Comparison of ENCODE assay signal across 8 cellular contexts in the genomic region with DNA sequence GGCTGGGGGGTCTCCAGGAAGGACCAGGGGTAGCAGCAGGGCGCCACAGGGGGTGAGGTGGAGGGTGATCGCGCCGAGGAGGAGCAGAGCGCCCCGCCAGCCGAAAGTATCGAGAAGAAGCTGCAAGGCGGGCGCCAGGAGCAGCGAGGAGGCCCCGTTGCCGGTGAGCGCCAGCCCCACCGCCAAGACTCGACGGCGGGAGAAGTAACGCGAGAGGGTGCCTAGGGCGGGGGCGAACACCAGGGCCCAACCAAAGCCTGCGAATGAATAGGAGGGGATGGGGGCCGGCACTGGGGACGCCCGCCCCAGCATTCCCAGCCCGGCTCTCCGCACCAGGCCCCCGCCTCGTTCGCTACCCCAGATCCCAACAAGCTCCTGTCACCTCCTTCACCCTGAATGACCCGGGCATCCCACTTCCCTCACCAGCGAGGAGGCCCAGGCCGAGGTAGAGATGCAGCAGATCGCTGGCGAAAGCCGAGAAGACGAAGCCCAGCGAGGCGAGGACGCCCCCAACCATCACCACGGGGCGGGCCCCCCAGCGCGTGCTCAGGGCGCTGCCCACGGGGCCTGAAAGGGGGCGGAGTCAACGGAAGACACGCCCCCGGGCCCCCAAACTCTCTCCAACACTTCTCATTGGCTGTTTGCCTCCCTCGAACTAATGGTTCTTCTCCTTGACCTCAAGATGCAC. TPM values are rescaled to one million over a fixed set of nuclear protein-coding genes. Genes with fewer than 3 reads are reported as not detected.
DNase-seq lines count a peak whose midpoint lies in the region; ATAC-seq and TF ChIP-seq lines count a peak whose summit lies in the region.

No MANE protein-coding gene starts in this region.

- H3K27me3 Mint-ChIP-seq in T-helper 17 cell, result no peaks in the 10 kb centered on the region
- peaks cover 30% of the 10 kb centered on the region for H3K27me3 Mint-ChIP-seq in nephron progenitor cell (ENCODE audit: low read depth, poor library complexity)

- H3K4me3 Mint-ChIP-seq in T-helper 17 cell (peak overlapping the region; percentile 86), nephron progenitor cell (peak overlapping the region; percentile 64)

- ATAC-seq in T-helper 17 cell (peak; percentile 29), GM19467 (IDR thresholded peaks at IDR 0.05; ENCODE audit: unreplicated experiment) (no peak)

- TF ChIP-seq CTCF in AG09309 (IDR thresholded peaks at IDR 0.05; ENCODE audit: control insufficient read depth, insufficient read depth, low read depth, low read length, missing control alignments), result no peak
- TF ChIP-seq CTCF in nephron progenitor cell (IDR thresholded peaks at IDR 0.05), result no peak
- TF ChIP-seq CTCF in RWPE1 (conservative IDR thresholded peaks at IDR 0.05; ENCODE audit: low read depth), result no peak

- H3K9me3 Mint-ChIP-seq in nephron progenitor cell, result no peaks in the 10 kb centered on the region

- DNase-seq in AG09309 (ENCODE audit: low read depth) (no peak), T-helper 17 cell (peak; percentile 26 to 40 (median 33)), nephron progenitor cell (peak; percentile 44), mesenteric fat pad (ENCODE audit: low spot score) (no peak), RWPE1 (ENCODE audit: low spot score) (no peak), NCI-H1694 treated with DMSO at 0.1 percent for 48 hours (lab: John Stamatoyannopoulos, UW) (no peak)
- peak; percentile 29 for DNase-seq in effector CD4-positive, alpha-beta T cell

- H3K4me1 Mint-ChIP-seq in T-helper 17 cell, result peaks cover 38% of the 10 kb centered on the region
- peaks cover 63% of the 10 kb centered on the region for H3K4me1 Mint-ChIP-seq in nephron progenitor cell

- H3K36me3 Mint-ChIP-seq in T-helper 17 cell (ENCODE audit: low read depth) (no peaks in the 10 kb centered on the region), nephron progenitor cell (ENCODE audit: low read depth) (no peaks in the 10 kb centered on the region)

- H3K27ac ChIP-seq in RWPE1, result no peak overlapping the region

- no peaks in the 10 kb centered on the region for H3K9me3 ChIP-seq in T-helper 17 cell (ENCODE audit: control insufficient read depth, low read length, poor library complexity, severe bottlenecking)

- CTCF ChIA-PET in RWPE1 (lab: Yijun Ruan, JAX), result interaction anchor here (0.6 kb wide), 1 partner anchor 245 kb away, joined by 3 read pairs; no protein-coding TSS in a partner anchor

- POLR2A ChIA-PET in RWPE1 (lab: Yijun Ruan, JAX; ENCODE audit: low non-redundant PET), result no interaction called here

- H3K27ac Mint-ChIP-seq in T-helper 17 cell (peak overlapping the region; percentile 78), nephron progenitor cell (no peak overlapping the region)

- peak overlapping the region; percentile 50 for H3K4me3 ChIP-seq in AG09309 (ENCODE audit: control insufficient read depth, low read depth, low read length)

RNA-seq across cellular contexts. Expression of gene SLC16A11, which starts 1.2 kb away (rescaled TPM):
- total RNA-seq in T-helper 17 cell, result under 1 TPM in 1 of 2 donors, not detected in 1; 0.40 TPM
- total RNA-seq in mesenteric fat pad, result 0.84 TPM

RNA-seq across cellular contexts. Expression of gene SLC16A13, which starts 6.8 kb away (rescaled TPM):
- total RNA-seq in T-helper 17 cell (1 to 10 TPM; 3.3 to 4.6 TPM), mesenteric fat pad (2.9 TPM)

RNA-seq across cellular contexts. Expression of gene BCL6B, which starts 19.8 kb away (rescaled TPM):
- total RNA-seq in T-helper 17 cell (under 1 TPM in 1 of 2 donors, not detected in 1; 0.17 TPM), mesenteric fat pad (32.2 TPM)

RNA-seq across cellular contexts. Expression of gene RNASEK, which starts 30.2 kb away (rescaled TPM):
- 100 to 1,000 TPM; 141 to 150 TPM for total RNA-seq in T-helper 17 cell
- 243 TPM for total RNA-seq in mesenteric fat pad

RNA-seq across cellular contexts. Expression of gene CLEC10A, which starts 37.4 kb away (rescaled TPM):
- total RNA-seq in T-helper 17 cell (1 to 10 TPM in 1 of 2 donors, under 1 TPM in 1; 0.40 to 7.1 TPM), mesenteric fat pad (20.6 TPM)

Comparison
In these comparisons a context has a peak if more than half of its experiments do, and no peak if none do; other contexts are left out.
1. DNase-seq: peak in T-helper 17 cell (3 of 3), effector CD4-positive, alpha-beta T cell (single experiment) and nephron progenitor cell (single experiment); none in AG09309 (single experiment), mesenteric fat pad (single experiment), RWPE1 (single experiment) and NCI-H1694 treated with DMSO at 0.1 percent for 48 hours (single experiment).
2. RNA of gene BCL6B, which starts 19.8 kb away (total RNA-seq): 32.2 TPM in mesenteric fat pad (single experiment); 0.17 TPM in T-helper 17 cell; every median in the first group is over 10 times any median in the second.